ENCODE assay signal across 8 cellular contexts in the genomic region with DNA sequence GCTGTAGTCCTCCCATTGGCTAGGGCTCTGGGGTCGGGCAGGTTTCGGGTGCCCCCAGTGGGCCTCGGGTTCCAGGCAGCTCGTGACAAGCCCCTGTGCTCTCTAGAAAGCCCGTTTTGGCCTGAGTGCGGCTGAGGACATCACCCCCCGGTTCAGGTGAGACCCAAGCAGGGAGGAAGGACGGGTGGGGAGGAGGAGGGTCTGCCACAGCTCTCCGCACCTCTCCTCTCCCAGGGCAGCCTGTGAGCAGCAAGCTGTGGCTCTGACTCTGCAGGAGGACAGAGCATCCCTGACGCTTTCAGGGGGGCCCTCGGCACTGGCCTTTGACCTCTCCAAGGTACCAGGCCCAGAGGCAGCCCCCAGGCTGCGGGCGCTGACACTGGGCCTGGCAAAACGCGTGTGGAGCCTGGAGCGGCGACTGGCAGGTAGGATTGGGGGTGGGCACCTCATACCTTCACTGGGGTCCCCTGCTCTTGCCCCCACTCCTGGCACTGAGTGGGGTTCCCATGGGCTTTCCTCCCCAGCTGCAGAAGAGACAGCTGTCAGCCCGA. TPM values are rescaled to one million over a fixed set of nuclear protein-coding genes. Genes with fewer than 3 reads are reported as not detected.
DNase-seq lines count a peak whose midpoint lies in the region; ATAC-seq lines count a peak whose summit lies in the region.

No MANE protein-coding gene starts in this region.

- H3K4me3 Mint-ChIP-seq in CD4-positive, alpha-beta memory T cell = peak overlapping the region; percentile 83 to 92 (median 88)

- peaks cover 6% of the 10 kb centered on the region; the same call in 1 of the 2 replicates for H4K20me1 ChIP-seq in Karpas-422 (ENCODE audit: insufficient read depth, low read depth, low read length)

- peak overlapping the region; percentile 63; the same call in 1 of the 2 replicates for H2AFZ ChIP-seq in Karpas-422 (ENCODE audit: low read length)
- H2AFZ ChIP-seq in neuronal stem cell (ENCODE audit: low read length) = peak overlapping the region; percentile 96

- no peak overlapping the region for H2BK12ac ChIP-seq in neuronal stem cell (ENCODE audit: low read length)

- POLR2A ChIA-PET in CD4-positive, alpha-beta memory T cell (lab: Charles Lee; ENCODE audit: partially characterized antibody) = interaction anchor here (0.6 to 6.9 kb wide), 31 partner anchors 10 to 430 kb away, joined by 3 to 57 read pairs (median 3); a partner anchor contains a TSS

- peaks cover 7% of the 10 kb centered on the region for H3K36me3 ChIP-seq in CD4-positive, alpha-beta memory T cell (ENCODE audit: insufficient read depth, low read length)
- H3K36me3 ChIP-seq in Karpas-422 (ENCODE audit: insufficient read depth, low read length) (no peaks in the 10 kb centered on the region), neuronal stem cell (replicated peaks in 1 of 2; ENCODE audit: control insufficient read depth in 2 of 2, insufficient read depth in 2 of 2, low read length in 2 of 2) (peaks cover 6 to 15% of the 10 kb centered on the region in 2 donors)
- peaks cover 14% of the 10 kb centered on the region for H3K36me3 ChIP-seq in effector memory CD4-positive, alpha-beta T cell (ENCODE audit: control insufficient read depth, insufficient read depth, low read length)

- peaks cover 48% of the 10 kb centered on the region for H3K4me1 ChIP-seq in CD4-positive, alpha-beta memory T cell (ENCODE audit: insufficient read depth, low read length)
- H3K4me1 ChIP-seq in Karpas-422 (ENCODE audit: low read length) (peaks cover 21% of the 10 kb centered on the region), neuronal stem cell (ENCODE audit: control insufficient read depth in 2 of 2, insufficient read depth in 1 of 2, low read depth in 1 of 2, low read length in 2 of 2) (peaks cover 4 to 22% of the 10 kb centered on the region in 2 donors)
- peaks cover 46% of the 10 kb centered on the region for H3K4me1 ChIP-seq in effector memory CD4-positive, alpha-beta T cell (ENCODE audit: control insufficient read depth, insufficient read depth, low read length, poor library complexity, severe bottlenecking)

- no CpG with 5 or more reads among the region's 18 CpGs for whole genome bisulfite sequencing in neuronal stem cell (ENCODE audit: extremely low coverage in 2 of 2, insufficient read length in 2 of 2, insufficient replicate concordance in 1 of 2), 2 donors

- no peaks in the 10 kb centered on the region for H3K9me2 ChIP-seq in Karpas-422 (replicated peaks; ENCODE audit: insufficient read depth, low read length)

- peak overlapping the region; percentile 84 for H3K9ac ChIP-seq in Karpas-422 (ENCODE audit: low read length)
- peak overlapping the region; percentile 96 for H3K9ac ChIP-seq in neuronal stem cell (ENCODE audit: low read depth, low read length, poor library complexity)

- H3K9me3 Mint-ChIP-seq in CD4-positive, alpha-beta memory T cell = no peaks in the 10 kb centered on the region

- H3K14ac ChIP-seq in neuronal stem cell (ENCODE audit: low read length) = peak overlapping the region; percentile 75

- no peak overlapping the region for H4K8ac ChIP-seq in neuronal stem cell (ENCODE audit: low read depth, low read length)

- H3K79me1 ChIP-seq in neuronal stem cell (ENCODE audit: low read depth, low read length) = peaks cover 9% of the 10 kb centered on the region

- H3K79me2 ChIP-seq in Karpas-422 (ENCODE audit: low read length) = 0 out of 2 replicates have a peak, but pooled peaks cover 5% of the 10 kb centered on the region

- no peaks in the 10 kb centered on the region for H3K9me3 ChIP-seq in CD4-positive, alpha-beta memory T cell (ENCODE audit: control insufficient read depth in 1 of 2, low read length in 2 of 2)
- H3K9me3 ChIP-seq in Karpas-422 (ENCODE audit: low read length) = no peaks in the 10 kb centered on the region
- no peaks in the 10 kb centered on the region for H3K9me3 ChIP-seq in effector memory CD4-positive, alpha-beta T cell (ENCODE audit: control insufficient read depth, low read length)
- peaks cover 8 to 13% of the 10 kb centered on the region in 2 donors for H3K9me3 ChIP-seq in neuronal stem cell (replicated peaks in 1 of 2; ENCODE audit: control insufficient read depth in 2 of 2, insufficient read depth in 1 of 2, low read depth in 1 of 2, low read length in 2 of 2)

- CTCF ChIA-PET in CD4-positive, alpha-beta memory T cell (lab: Charles Lee; ENCODE audit: partially characterized antibody) = interaction anchor here (0.5 to 3.4 kb wide), 6 partner anchors 37 to 205 kb away, joined by 3 to 21 read pairs (median 4); a partner anchor contains a TSS

- peak overlapping the region; percentile 45 for H2BK15ac ChIP-seq in neuronal stem cell (ENCODE audit: low read length)

- no peak overlapping the region for H2BK120ac ChIP-seq in neuronal stem cell (ENCODE audit: low read depth, low read length)

- peak overlapping the region; percentile 75 for H3K23ac ChIP-seq in neuronal stem cell (ENCODE audit: low read depth, low read length, poor library complexity)

- no peak overlapping the region for H3K4ac ChIP-seq in neuronal stem cell (ENCODE audit: low read length)

- no peak overlapping the region for H4K91ac ChIP-seq in neuronal stem cell (ENCODE audit: low read depth, low read length, poor library complexity)

- no peaks in the 10 kb centered on the region for H3K27me3 ChIP-seq in CD4-positive, alpha-beta memory T cell (ENCODE audit: insufficient read depth, low read length)
- H3K27me3 ChIP-seq in Karpas-422 (ENCODE audit: low read length) (no peaks in the 10 kb centered on the region), neuronal stem cell (ENCODE audit: control insufficient read depth in 3 of 3, insufficient read depth in 3 of 3, low read depth in 1 of 3, low read length in 3 of 3) (peaks cover 0 to 5% (median 0%) of the 10 kb centered on the region in 3 experiments)
- H3K27me3 ChIP-seq in effector memory CD4-positive, alpha-beta T cell (replicated peaks; ENCODE audit: control insufficient read depth, insufficient read depth, low read length, poor library complexity, severe bottlenecking) = no peaks in the 10 kb centered on the region

- DNase-seq in CD4-positive, alpha-beta memory T cell = no peak
- DNase-seq in Karpas-422 (no peak), neuronal stem cell (ENCODE audit: low spot score) (no peak), DMS153 (lab: John Stamatoyannopoulos, UW) (no peak), NOMO-1 treated with dmso at 0.1 percent for 144 hours (lab: John Stamatoyannopoulos, UW; ENCODE audit: unreplicated experiment) (no peak)
- no peak for DNase-seq in effector memory CD4-positive, alpha-beta T cell

- peak overlapping the region; percentile 86 to 90 for H3K4me3 ChIP-seq in CD4-positive, alpha-beta memory T cell (ENCODE audit: low read length in 2 of 2)
- H3K4me3 ChIP-seq in Karpas-422 (ENCODE audit: low read length) (peak overlapping the region; percentile 90), neuronal stem cell (ENCODE audit: low read length in 2 of 2) (peak overlapping the region; percentile 85 to 97)
- peak overlapping the region; percentile 64 for H3K4me3 ChIP-seq in effector memory CD4-positive, alpha-beta T cell (ENCODE audit: insufficient read depth, low read depth, low read length, poor library complexity, severe bottlenecking)

- H3K4me2 ChIP-seq in Karpas-422 (ENCODE audit: low read depth, low read length, poor library complexity, severe bottlenecking) = peak overlapping the region; percentile 97
- H3K4me2 ChIP-seq in neuronal stem cell (ENCODE audit: insufficient read depth, low read length, poor library complexity, severe bottlenecking) = peak overlapping the region; percentile 85

- H3K27ac ChIP-seq in CD4-positive, alpha-beta memory T cell (ENCODE audit: low read depth, low read length) = peak overlapping the region; percentile 85
- H3K27ac ChIP-seq in Karpas-422 (ENCODE audit: low read length) (0 out of 2 replicates have a peak overlapping the region, but pooled peaks have one; percentile 25), neuronal stem cell (replicated peaks; ENCODE audit: low read length) (no peak overlapping the region)
- H3K27ac ChIP-seq in effector memory CD4-positive, alpha-beta T cell (ENCODE audit: insufficient read depth, low read length, poor library complexity, severe bottlenecking) = peak overlapping the region; percentile 81

- peak overlapping the region; percentile 88 for H2AK5ac ChIP-seq in neuronal stem cell (ENCODE audit: low read depth, low read length)

- H3K18ac ChIP-seq in neuronal stem cell (ENCODE audit: low read length) = peak overlapping the region; percentile 35

- peaks cover 0 to 2% of the 10 kb centered on the region in 2 donors for H3K27me3 Mint-ChIP-seq in CD4-positive, alpha-beta memory T cell

- peak overlapping the region; percentile 1 for H2BK5ac ChIP-seq in neuronal stem cell (ENCODE audit: low read length)

- intact Hi-C loops in CD4-positive, alpha-beta memory T cell (cut with micrococcal nuclease) = loop anchor here (1.0 to 2.0 kb wide), 5 partner anchors 14 to 202 kb away; a partner anchor contains a TSS

- peak overlapping the region; percentile 83 to 94 (median 88) for H3K27ac Mint-ChIP-seq in CD4-positive, alpha-beta memory T cell

- no peak for ATAC-seq in HG03280 (IDR thresholded peaks at IDR 0.05; ENCODE audit: unreplicated experiment)
- ATAC-seq in HG02759 (IDR thresholded peaks at IDR 0.05; ENCODE audit: unreplicated experiment) = no peak

- peaks cover 0 to 10% of the 10 kb centered on the region in 2 donors for H3K36me3 Mint-ChIP-seq in CD4-positive, alpha-beta memory T cell

- peaks cover 8 to 47% (median 26%) of the 10 kb centered on the region in 4 donors for H3K4me1 Mint-ChIP-seq in CD4-positive, alpha-beta memory T cell

RNA-seq across cellular contexts. Expression of a gene that starts 0.7 kb away (rescaled TPM):
- total RNA-seq in CD4-positive, alpha-beta memory T cell = 100 to 1,000 TPM in 1 of 2 experiments, 10 to 100 TPM in 1; 94.2 to 101 TPM
- 100 to 1,000 TPM in 1 of 2 donors, 10 to 100 TPM in 1; 76.0 to 103 TPM for polyA plus RNA-seq in CD4-positive, alpha-beta memory T cell
- 20.1 and 62.6 TPM in 2 replicates for total RNA-seq in Karpas-422 (2014; rRNA removed; shearing (Covaris generic); ENCODE audit: low replicate concordance)
- polyA plus RNA-seq in neuronal stem cell (2013, experiment 1 of 2) = 57.4 TPM
- polyA plus RNA-seq in neuronal stem cell (2013, experiment 2 of 2) = 58.1 TPM

RNA-seq across cellular contexts. Expression of a gene that starts 3.5 kb away (rescaled TPM):
- total RNA-seq in CD4-positive, alpha-beta memory T cell = 1 to 10 TPM; 3.1 to 3.7 TPM
- polyA plus RNA-seq in CD4-positive, alpha-beta memory T cell = 1 to 10 TPM; 5.0 to 7.8 TPM
- not detected in 2 replicates for total RNA-seq in Karpas-422 (2014; rRNA removed; shearing (Covaris generic); ENCODE audit: low replicate concordance)
- not detected for polyA plus RNA-seq in neuronal stem cell (2013, experiment 1 of 2)
- not detected for polyA plus RNA-seq in neuronal stem cell (2013, experiment 2 of 2)

RNA-seq across cellular contexts. Expression of a gene that starts 10.1 kb away (rescaled TPM):
- total RNA-seq in CD4-positive, alpha-beta memory T cell = under 1 TPM; 0.14 to 0.17 TPM
- polyA plus RNA-seq in CD4-positive, alpha-beta memory T cell = not detected
- total RNA-seq in Karpas-422 (2014; rRNA removed; shearing (Covaris generic); ENCODE audit: low replicate concordance) = not detected in 2 replicates
- polyA plus RNA-seq in neuronal stem cell (2013, experiment 1 of 2) = 0.07 TPM
- polyA plus RNA-seq in neuronal stem cell (2013, experiment 2 of 2) = 0.07 TPM

RNA-seq across cellular contexts. Expression of a gene that starts 15.6 kb away (rescaled TPM):
- 1 to 10 TPM; 4.8 to 5.1 TPM for total RNA-seq in CD4-positive, alpha-beta memory T cell
- polyA plus RNA-seq in CD4-positive, alpha-beta memory T cell = 1 to 10 TPM; 1.7 to 3.8 TPM
- total RNA-seq in Karpas-422 (2014; rRNA removed; shearing (Covaris generic); ENCODE audit: low replicate concordance) = not detected in 2 replicates
- polyA plus RNA-seq in neuronal stem cell (2013, experiment 1 of 2) = 0.33 TPM
- 0.42 TPM for polyA plus RNA-seq in neuronal stem cell (2013, experiment 2 of 2)

RNA-seq across cellular contexts. Expression of a gene that starts 35.1 kb away (rescaled TPM):
- 10 to 100 TPM; 63.8 to 68.6 TPM for total RNA-seq in CD4-positive, alpha-beta memory T cell
- 10 to 100 TPM in 1 of 2 donors, 1 to 10 TPM in 1; 2.6 to 10.8 TPM for polyA plus RNA-seq in CD4-positive, alpha-beta memory T cell
- total RNA-seq in Karpas-422 (2014; rRNA removed; shearing (Covaris generic); ENCODE audit: low replicate concordance) = 2.4 and 6.4 TPM in 2 replicates
- polyA plus RNA-seq in neuronal stem cell (2013, experiment 1 of 2) = 27.7 TPM
- polyA plus RNA-seq in neuronal stem cell (2013, experiment 2 of 2) = 24.0 TPM
